9 cellular contexts compared by ENCODE assay signal in the genomic region with DNA sequence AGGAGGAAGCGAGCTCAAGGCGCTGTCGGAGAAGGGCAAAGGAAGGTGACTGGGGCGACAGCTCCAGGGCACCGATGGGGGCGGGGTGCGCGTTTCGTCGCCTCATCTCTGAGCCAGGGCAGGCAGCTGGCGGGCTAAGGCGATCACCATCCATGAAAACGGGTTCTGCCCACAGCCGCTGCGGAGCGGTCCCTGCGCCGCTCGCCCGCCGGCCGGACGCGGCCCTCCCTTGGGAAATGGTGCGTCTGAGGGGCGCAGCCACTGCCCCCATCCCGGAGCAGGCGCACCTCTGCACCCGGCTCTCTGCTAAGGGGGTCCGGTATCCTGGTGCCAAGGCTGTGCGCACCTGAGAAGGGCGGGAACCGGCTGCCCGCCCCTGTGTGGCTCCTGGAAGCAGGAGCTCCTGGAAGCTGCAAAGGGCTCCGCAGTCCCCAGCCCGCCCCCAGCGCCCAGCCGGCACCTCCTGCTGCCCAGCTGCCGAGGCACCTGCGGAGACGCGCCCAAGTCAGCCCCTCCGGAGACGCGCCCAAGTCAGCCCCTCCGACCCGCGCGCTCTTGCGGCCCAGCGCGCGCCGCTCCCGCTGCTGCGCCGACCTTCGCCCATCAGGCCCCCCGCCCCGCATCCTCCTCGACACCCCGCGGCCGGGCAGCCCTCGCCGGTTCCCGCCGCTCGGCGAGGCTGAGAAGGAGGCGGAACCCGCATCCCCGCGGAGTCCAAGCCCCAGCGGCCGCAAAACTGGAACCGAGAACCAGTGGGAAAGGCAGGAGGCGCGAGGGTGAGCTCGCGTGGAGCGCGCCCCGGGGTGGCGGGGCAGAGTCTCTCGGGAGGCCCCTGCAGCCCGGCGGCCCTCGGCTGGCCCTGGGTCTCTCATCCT. TPM values are rescaled to one million over a fixed set of nuclear protein-coding genes. Genes with fewer than 3 reads are reported as not detected.
A peak's percentile ranks its signal among the peaks of the same experiment; 100 is the strongest.
DNase-seq lines count a peak whose midpoint lies in the region; ATAC-seq, FAIRE-seq and TF ChIP-seq lines count a peak whose summit lies in the region.
"Had no signal": no experiment of that assay in that cellular context is flagged by ENCODE, and none has a peak within 500 bp of the region (broad histone marks: within the 10 kb centered on the region; RNA-seq: fewer than 3 reads in every experiment).

No MANE protein-coding gene starts in this region.

- H3K4me3 ChIP-seq in WI38 (ENCODE audit: low read depth, low read length) = peak overlapping the region; percentile 19; the same call in 1 of the 2 replicates
- H3K4me3 ChIP-seq in iPS-15b (ENCODE audit: low read depth, low read length) = peak overlapping the region; percentile 67
- peak overlapping the region in 1 of 2 donors; percentile 48 for H3K4me3 ChIP-seq in small intestine (ENCODE audit: low read depth in 1 of 2, low read length in 2 of 2)

- intact Hi-C loops in activated CD4-positive, alpha-beta memory T cell treated with anti-CD3 and anti-CD28 coated beads for 36 hours (cut with micrococcal nuclease) = no loop called here

- POLR2A ChIA-PET in activated CD4-positive, alpha-beta memory T cell treated with anti-CD3 and anti-CD28 coated beads, Interleukin-2, amount 10 ng/mL, durations not matched to agents 7 days and 5 days (lab: Charles Lee) = interaction anchor here (0.6 to 1.2 kb wide), 2 partner anchors 10 to 34 kb away, joined by 3 to 4 read pairs; no protein-coding TSS in a partner anchor
- POLR2A ChIA-PET in activated CD4-positive, alpha-beta memory T cell treated with anti-CD3 and anti-CD28 coated beads for 36 hours (lab: Charles Lee) = interaction anchor here (1.5 kb wide), 1 partner anchor 25 kb away, joined by 5 read pairs; no protein-coding TSS in a partner anchor

- FAIRE-seq in small intestine (lab: Jason Lieb, UNC) = no peak

- H3K4me1 ChIP-seq in iPS-15b (ENCODE audit: control insufficient read depth, insufficient read depth, low read length) (peaks cover 2% of the 10 kb centered on the region), small intestine (ENCODE audit: control insufficient read depth in 2 of 2, insufficient read depth in 1 of 2, low read depth in 1 of 2, low read length in 1 of 2) (no peaks in the 10 kb centered on the region)

- peaks cover 4% of the 10 kb centered on the region for H3K4me1 Mint-ChIP-seq in activated CD4-positive, alpha-beta memory T cell treated with anti-CD3 and anti-CD28 coated beads, Interleukin-2, amount 10 ng/mL, durations not matched to agents 7 days and 5 days
- H3K4me1 Mint-ChIP-seq in activated CD4-positive, alpha-beta memory T cell treated with anti-CD3 and anti-CD28 coated beads for 36 hours (ENCODE audit: low read depth) = peaks cover 2% of the 10 kb centered on the region
- peaks cover 2 to 10% of the 10 kb centered on the region in 2 donors for H3K4me1 Mint-ChIP-seq in stimulated activated naive B cell treated with anti-CD40 and anti-IgM and Interleukin-4, amounts not matched to agents 10 μg/mL and 1 μg/mL and 100 μg/mL, for 72 hours

- TF ChIP-seq CTCF in WI38 (IDR thresholded peaks at IDR 0.05; ENCODE audit: low read depth, low read length) = no peak

- peak overlapping the region; percentile 12 for H3K4me3 Mint-ChIP-seq in activated CD4-positive, alpha-beta memory T cell treated with anti-CD3 and anti-CD28 coated beads, Interleukin-2, amount 10 ng/mL, durations not matched to agents 7 days and 5 days
- H3K4me3 Mint-ChIP-seq in activated CD4-positive, alpha-beta memory T cell treated with anti-CD3 and anti-CD28 coated beads for 36 hours = no peak overlapping the region
- peak overlapping the region in 1 of 2 donors; percentile 76 for H3K4me3 Mint-ChIP-seq in stimulated activated naive B cell treated with anti-CD40 and anti-IgM and Interleukin-4, amounts not matched to agents 10 μg/mL and 1 μg/mL and 100 μg/mL, for 72 hours

- no peaks in the 10 kb centered on the region for H3K36me3 Mint-ChIP-seq in activated CD4-positive, alpha-beta memory T cell treated with anti-CD3 and anti-CD28 coated beads, Interleukin-2, amount 10 ng/mL, durations not matched to agents 7 days and 5 days (ENCODE audit: low read depth)
- H3K36me3 Mint-ChIP-seq in activated CD4-positive, alpha-beta memory T cell treated with anti-CD3 and anti-CD28 coated beads for 36 hours = no peaks in the 10 kb centered on the region
- H3K36me3 Mint-ChIP-seq in stimulated activated naive B cell treated with anti-CD40 and anti-IgM and Interleukin-4, amounts not matched to agents 10 μg/mL and 1 μg/mL and 100 μg/mL, for 72 hours = no peaks in the 10 kb centered on the region

- H3K27ac Mint-ChIP-seq in activated CD4-positive, alpha-beta memory T cell treated with anti-CD3 and anti-CD28 coated beads, Interleukin-2, amount 10 ng/mL, durations not matched to agents 7 days and 5 days = no peak overlapping the region
- no peak overlapping the region for H3K27ac Mint-ChIP-seq in activated CD4-positive, alpha-beta memory T cell treated with anti-CD3 and anti-CD28 coated beads for 36 hours
- H3K27ac Mint-ChIP-seq in stimulated activated naive B cell treated with anti-CD40 and anti-IgM and Interleukin-4, amounts not matched to agents 10 μg/mL and 1 μg/mL and 100 μg/mL, for 72 hours = no peak overlapping the region

- no peak for ATAC-seq in stimulated activated naive B cell treated with anti-CD40 and anti-IgM and Interleukin-4, amounts not matched to agents 10 μg/mL and 1 μg/mL and 100 μg/mL, for 72 hours (replicated peaks)
- ATAC-seq in HG03378 (IDR thresholded peaks at IDR 0.05; ENCODE audit: unreplicated experiment) = no peak

- peaks cover 65% of the 10 kb centered on the region for H3K27me3 Mint-ChIP-seq in activated CD4-positive, alpha-beta memory T cell treated with anti-CD3 and anti-CD28 coated beads, Interleukin-2, amount 10 ng/mL, durations not matched to agents 7 days and 5 days
- H3K27me3 Mint-ChIP-seq in activated CD4-positive, alpha-beta memory T cell treated with anti-CD3 and anti-CD28 coated beads for 36 hours = peaks cover 54% of the 10 kb centered on the region
- H3K27me3 Mint-ChIP-seq in stimulated activated naive B cell treated with anti-CD40 and anti-IgM and Interleukin-4, amounts not matched to agents 10 μg/mL and 1 μg/mL and 100 μg/mL, for 72 hours = peaks cover 62 to 70% of the 10 kb centered on the region in 2 donors

- H3K9me3 ChIP-seq in iPS-15b (ENCODE audit: control insufficient read depth, insufficient read depth, low read length) (no peaks in the 10 kb centered on the region), small intestine (ENCODE audit: control insufficient read depth, low read depth) (no peaks in the 10 kb centered on the region)

- H3K9ac ChIP-seq in iPS-15b (ENCODE audit: low read depth, low read length) = peak overlapping the region; percentile 24

- H3K27ac ChIP-seq in small intestine (ENCODE audit: low read depth in 1 of 2, low read length in 1 of 2) = no peak overlapping the region

- peaks cover 51% of the 10 kb centered on the region for H3K27me3 ChIP-seq in iPS-15b (ENCODE audit: control insufficient read depth, insufficient read depth, low read length)
- H3K27me3 ChIP-seq in small intestine (ENCODE audit: control insufficient read depth in 2 of 2, insufficient read depth in 2 of 2, low read length in 2 of 2) = peaks cover 19 to 34% of the 10 kb centered on the region in 2 donors

- H3K36me3 ChIP-seq in iPS-15b (ENCODE audit: control insufficient read depth, insufficient read depth, low read length) (no peaks in the 10 kb centered on the region), small intestine (ENCODE audit: control insufficient read depth in 2 of 2, insufficient read depth in 2 of 2, low read length in 2 of 2) (no peaks in the 10 kb centered on the region)

- DNase-seq in activated CD4-positive, alpha-beta memory T cell treated with anti-CD3 and anti-CD28 coated beads, Interleukin-2, amount 10 ng/mL, durations not matched to agents 7 days and 5 days = no peak
- DNase-seq in activated CD4-positive, alpha-beta memory T cell treated with anti-CD3 and anti-CD28 coated beads for 36 hours = no peak
- DNase-seq in stimulated activated naive B cell treated with anti-CD40 and anti-IgM and Interleukin-4, amounts not matched to agents 10 μg/mL and 1 μg/mL and 100 μg/mL, for 72 hours = peak; percentile 3
- DNase-seq in small intestine (no peak), ureter (ENCODE audit: low spot score) (no peak)

- CTCF ChIA-PET in activated CD4-positive, alpha-beta memory T cell treated with anti-CD3 and anti-CD28 coated beads, Interleukin-2, amount 10 ng/mL, durations not matched to agents 7 days and 5 days (lab: Charles Lee) = interaction anchor here (0.6 kb wide), 1 partner anchor 12 kb away, joined by 4 read pairs; no protein-coding TSS in a partner anchor
- CTCF ChIA-PET in activated CD4-positive, alpha-beta memory T cell treated with anti-CD3 and anti-CD28 coated beads for 36 hours (lab: Charles Lee) = interaction anchor here (1.0 kb wide), 1 partner anchor 84 kb away, joined by 3 read pairs; no protein-coding TSS in a partner anchor

- no peaks in the 10 kb centered on the region for H3K9me3 Mint-ChIP-seq in activated CD4-positive, alpha-beta memory T cell treated with anti-CD3 and anti-CD28 coated beads, Interleukin-2, amount 10 ng/mL, durations not matched to agents 7 days and 5 days
- no peaks in the 10 kb centered on the region for H3K9me3 Mint-ChIP-seq in activated CD4-positive, alpha-beta memory T cell treated with anti-CD3 and anti-CD28 coated beads for 36 hours
- peaks cover 0 to 3% of the 10 kb centered on the region in 2 donors for H3K9me3 Mint-ChIP-seq in stimulated activated naive B cell treated with anti-CD40 and anti-IgM and Interleukin-4, amounts not matched to agents 10 μg/mL and 1 μg/mL and 100 μg/mL, for 72 hours

- WGBS in small intestine, 3 donors = 2 to 4% (median 3%) methylated on average over 58 to 89 of the region's 89 CpGs

RNA-seq across cellular contexts. Expression of a gene that starts 0.8 kb away (rescaled TPM):
- not detected for total RNA-seq in activated CD4-positive, alpha-beta memory T cell treated with anti-CD3 and anti-CD28 coated beads, Interleukin-2, amount 10 ng/mL, durations not matched to agents 7 days and 5 days
- not detected for total RNA-seq in activated CD4-positive, alpha-beta memory T cell treated with anti-CD3 and anti-CD28 coated beads for 36 hours
- not detected for polyA plus RNA-seq in small intestine
- not detected for total RNA-seq in ureter
- total RNA-seq: T-helper 1 cell treated with Interleukin-12 subunit alpha and Interleukin-12 subunit beta and Interleukin-4 antibody, amounts not matched to agents 30 ng/mL and 1 ng/mL, for 36 hours had no signal
